In the genomic region with DNA sequence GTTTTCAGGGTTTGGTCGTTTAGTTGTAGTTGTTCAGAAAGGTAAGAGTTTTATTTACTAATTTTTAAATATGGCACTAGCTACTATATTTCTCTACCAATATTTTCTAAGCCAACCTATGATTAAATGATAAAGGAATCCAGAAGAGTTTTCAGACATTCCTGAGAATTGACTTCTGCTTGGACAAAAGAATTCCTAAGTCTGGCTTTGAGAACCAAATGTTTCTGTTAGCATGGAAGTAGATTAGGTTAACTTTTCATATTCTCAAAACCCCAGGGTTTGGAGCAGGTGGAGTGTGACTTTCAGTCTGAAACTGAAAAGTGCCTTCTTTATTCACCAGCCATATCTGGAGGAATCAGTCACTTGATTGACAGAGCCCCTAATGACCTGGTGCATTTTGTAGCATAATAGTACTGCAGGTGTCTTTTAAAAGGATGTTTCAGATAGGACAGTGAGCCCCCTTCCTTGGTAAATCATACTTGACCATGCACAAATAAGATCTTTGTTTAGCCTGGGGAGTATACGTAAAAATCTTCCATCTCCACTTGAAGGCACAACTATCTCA, we compare ENCODE assay signal across 18 cellular contexts.
"Had no signal": no experiment of that assay in that cellular context is flagged by ENCODE, and none has a peak within 500 bp of the region (broad histone marks: within the 10 kb centered on the region; RNA-seq: fewer than 3 reads in every experiment).

No MANE protein-coding gene starts in this region.

- H3K9me3 ChIP-seq: body of pancreas, ovary, thoracic aorta had no signal

- H3K27ac Mint-ChIP-seq: activated CD4-positive, alpha-beta memory T cell treated with anti-CD3 and anti-CD28 coated beads, Interleukin-2, amount 10 ng/mL, durations not matched to agents 7 days and 5 days; activated T-cell treated with anti-CD3 and anti-CD28 coated beads, Interleukin-2, amount 50 U/mL, for 24 hours; immature natural killer cell; stimulated activated effector memory CD8-positive, alpha-beta T cell treated with anti-CD3 and anti-CD28 coated beads, Interleukin-12 subunit alpha, Interleukin-12 subunit beta, amount 100 ng/mL, for 72 hours had no signal

- H3K4me3 Mint-ChIP-seq: activated CD4-positive, alpha-beta memory T cell treated with anti-CD3 and anti-CD28 coated beads, Interleukin-2, amount 10 ng/mL, durations not matched to agents 7 days and 5 days; activated T-cell treated with anti-CD3 and anti-CD28 coated beads, Interleukin-2, amount 50 U/mL, for 24 hours; immature natural killer cell; neural crest cell; stimulated activated effector memory CD8-positive, alpha-beta T cell treated with anti-CD3 and anti-CD28 coated beads, Interleukin-12 subunit alpha, Interleukin-12 subunit beta, amount 100 ng/mL, for 72 hours had no signal

- H3K36me3 ChIP-seq: ovary, thoracic aorta, WERI-Rb-1 had no signal

- DNase-seq: activated CD4-positive, alpha-beta memory T cell treated with anti-CD3 and anti-CD28 coated beads, Interleukin-2, amount 10 ng/mL, durations not matched to agents 7 days and 5 days; activated naive CD4-positive, alpha-beta T cell treated with anti-CD3 and anti-CD28 coated beads, Interleukin-2, amount 50 U/mL, for 16 hours; activated T-cell treated with anti-CD3 and anti-CD28 coated beads, Interleukin-2, amount 50 U/mL, for 24 hours; body of pancreas; central memory CD4-positive, alpha-beta T cell; cortex of kidney; effector CD4-positive, alpha-beta T cell; foreskin melanocyte; head of caudate nucleus; immature natural killer cell; left colon; midbrain; ovary; WERI-Rb-1 had no signal

- H3K27ac ChIP-seq: body of pancreas, ovary, thoracic aorta, WERI-Rb-1 had no signal

- H3K4me1 ChIP-seq: body of pancreas had no signal

- ATAC-seq: body of pancreas; left colon; stimulated activated effector memory CD8-positive, alpha-beta T cell treated with anti-CD3 and anti-CD28 coated beads, Interleukin-12 subunit alpha, Interleukin-12 subunit beta, amount 100 ng/mL, for 72 hours had no signal

- H3K27me3 Mint-ChIP-seq: activated CD4-positive, alpha-beta memory T cell treated with anti-CD3 and anti-CD28 coated beads, Interleukin-2, amount 10 ng/mL, durations not matched to agents 7 days and 5 days; activated T-cell treated with anti-CD3 and anti-CD28 coated beads, Interleukin-2, amount 50 U/mL, for 24 hours had no signal

- H3K9me3 Mint-ChIP-seq: neural crest cell had no signal

- H3K4me3 ChIP-seq: body of pancreas, lung, ovary, thoracic aorta had no signal

- H3K27me3 ChIP-seq: body of pancreas, ovary had no signal

- H3K4me1 Mint-ChIP-seq: activated CD4-positive, alpha-beta memory T cell treated with anti-CD3 and anti-CD28 coated beads, Interleukin-2, amount 10 ng/mL, durations not matched to agents 7 days and 5 days; immature natural killer cell; stimulated activated effector memory CD8-positive, alpha-beta T cell treated with anti-CD3 and anti-CD28 coated beads, Interleukin-12 subunit alpha, Interleukin-12 subunit beta, amount 100 ng/mL, for 72 hours had no signal

- H3K36me3 Mint-ChIP-seq: stimulated activated effector memory CD8-positive, alpha-beta T cell treated with anti-CD3 and anti-CD28 coated beads, Interleukin-12 subunit alpha, Interleukin-12 subunit beta, amount 100 ng/mL, for 72 hours had no signal
